8 cellular contexts compared by ENCODE assay signal in genomic region chr1:67053535-67053784, GRCh38. TPM values are rescaled to one million over a fixed set of nuclear protein-coding genes. Genes with fewer than 3 reads are reported as not detected.
DNase-seq lines count a peak whose midpoint lies in the region; ATAC-seq and TF ChIP-seq lines count a peak whose summit lies in the region.

No MANE protein-coding gene starts in this region.

- peak; percentile 54 for DNase-seq in AG10803 (ENCODE audit: low read depth)
- DNase-seq in activated CD4-positive, alpha-beta T cell treated with anti-CD3 and anti-CD28 coated beads, Interleukin-2, amount 50 U/mL, for 1 hour = peak; percentile 29
- peak; percentile 72 to 76 for DNase-seq in erythroblast (lab: John Stamatoyannopoulos, UW)
- DNase-seq in NCI-H446 treated with DMSO at 0.1 percent for 48 hours (lab: John Stamatoyannopoulos, UW) = no peak
- DNase-seq in SK-N-DZ (ENCODE audit: low spot score) = no peak

- no peak for TF ChIP-seq POLR2A in erythroblast (IDR thresholded peaks at IDR 0.05; ENCODE audit: low read length)

- H3K27ac ChIP-seq in muscle layer of duodenum (ENCODE audit: low read length) = peak overlapping the region; percentile 86

- H3K27me3 ChIP-seq in muscle layer of duodenum (ENCODE audit: low read depth, low read length) = no peaks in the 10 kb centered on the region

- peak overlapping the region; percentile 83 for H3K4me3 ChIP-seq in AG10803 (ENCODE audit: low read length)
- peak overlapping the region; percentile 86 to 87 for H3K4me3 ChIP-seq in muscle layer of duodenum (ENCODE audit: low read depth in 1 of 2, low read length in 2 of 2)

- peaks cover under 1 to 11% of the 10 kb centered on the region in 2 donors for H3K36me3 ChIP-seq in muscle layer of duodenum (ENCODE audit: control insufficient read depth in 1 of 2, insufficient read depth in 2 of 2, low read length in 2 of 2)

- peak; percentile 48 for ATAC-seq in GM19035 (IDR thresholded peaks at IDR 0.05; ENCODE audit: unreplicated experiment)
- peak; percentile 51 for ATAC-seq in HG03135 (IDR thresholded peaks at IDR 0.05; ENCODE audit: unreplicated experiment)

- peaks cover 10 to 15% of the 10 kb centered on the region in 2 donors for H3K4me1 ChIP-seq in muscle layer of duodenum (ENCODE audit: control insufficient read depth in 1 of 2, insufficient read depth in 2 of 2, low read length in 2 of 2)

- TF ChIP-seq CTCF in AG10803 (conservative IDR thresholded peaks at IDR 0.05; ENCODE audit: low read length) = no peak

- H3K9me3 ChIP-seq in muscle layer of duodenum (ENCODE audit: control insufficient read depth in 1 of 2, low read length in 2 of 2) = no peaks in the 10 kb centered on the region

RNA-seq across cellular contexts. Expression of gene SLC35D1, which starts 0.5 kb away (rescaled TPM):
- 3.9 and 4.1 TPM in 2 replicates for polyA plus RNA-seq in SK-N-DZ (2014; cell fraction: cytosol; rRNA removed)
- polyA plus RNA-seq in SK-N-DZ (2014; cell fraction: nucleus; rRNA removed) = 6.7 and 6.9 TPM in 2 replicates

Comparison
In these comparisons a context has a peak if more than half of its experiments do, and no peak if none do; other contexts are left out.
1. DNase-seq: peak in AG10803 (single experiment), activated CD4-positive, alpha-beta T cell treated with anti-CD3 and anti-CD28 coated beads, Interleukin-2, amount 50 U/mL, for 1 hour (single experiment) and erythroblast (2 of 2); none in NCI-H446 treated with DMSO at 0.1 percent for 48 hours (single experiment) and SK-N-DZ (single experiment).